In genomic region chr2:108412995-108413726, GRCh38 we compare ENCODE assay signal across 12 cellular contexts. TPM values are rescaled to one million over a fixed set of nuclear protein-coding genes. Genes with fewer than 3 reads are reported as not detected.
DNase-seq lines count a peak whose midpoint lies in the region; ATAC-seq and TF ChIP-seq lines count a peak whose summit lies in the region.
"Had no signal": no experiment of that assay in that cellular context is flagged by ENCODE, and none has a peak within 500 bp of the region (broad histone marks: within the 10 kb centered on the region; RNA-seq: fewer than 3 reads in every experiment).

No MANE protein-coding gene starts in this region.

- TF ChIP-seq POLR2A in heart left ventricle (IDR thresholded peaks at IDR 0.05) = no peak

- H3K27ac ChIP-seq in heart left ventricle = no peak overlapping the region
- H3K27ac ChIP-seq: thoracic aorta had no signal

- no peaks in the 10 kb centered on the region for H3K27me3 Mint-ChIP-seq in activated naive CD8-positive, alpha-beta T cell treated with anti-CD3 and anti-CD28 coated beads for 36 hours

- no peaks in the 10 kb centered on the region for H3K4me1 Mint-ChIP-seq in activated naive CD8-positive, alpha-beta T cell treated with anti-CD3 and anti-CD28 coated beads for 36 hours

- no peaks in the 10 kb centered on the region for H3K36me3 Mint-ChIP-seq in activated naive CD8-positive, alpha-beta T cell treated with anti-CD3 and anti-CD28 coated beads for 36 hours

- DNase-seq in AG10803 (ENCODE audit: low read depth) = peak; percentile 81
- peak; percentile 9 for DNase-seq in HT-29 (ENCODE audit: low spot score)
- DNase-seq in astrocyte of the hippocampus (ENCODE audit: low read depth, low spot score) = peak; percentile 87
- peak; percentile 61 for DNase-seq in islet precursor cell
- DNase-seq in activated naive CD8-positive, alpha-beta T cell treated with anti-CD3 and anti-CD28 coated beads for 36 hours = no peak
- DNase-seq in heart left ventricle = no peak
- DNase-seq in stimulated activated naive CD8-positive, alpha-beta T cell treated with anti-CD3 and anti-CD28 coated beads, Interleukin-15, Interleukin-2, amounts not matched to agents 100 U/mL and 50 U/mL, for 24 hours = no peak
- DNase-seq: activated CD8-positive, alpha-beta memory T cell treated with anti-CD3 and anti-CD28 coated beads, Interleukin-2, amount 50 U/mL, for 48 hours; NCI-H2107 had no signal

- no peaks in the 10 kb centered on the region for H3K9me3 ChIP-seq in heart left ventricle
- H3K9me3 ChIP-seq: thoracic aorta had no signal

- H3K9me3 Mint-ChIP-seq in activated naive CD8-positive, alpha-beta T cell treated with anti-CD3 and anti-CD28 coated beads for 36 hours = no peaks in the 10 kb centered on the region

- 52 to 70% (median 62%) methylated on average over 2 of the region's 2 CpGs for WGBS in heart left ventricle, 4 donors

- H3K27me3 ChIP-seq in heart left ventricle = no peaks in the 10 kb centered on the region

- intact Hi-C loops in heart left ventricle (cut with DNase I) = no loop called here

- TF ChIP-seq CTCF in AG10803 (conservative IDR thresholded peaks at IDR 0.05; ENCODE audit: low read length) (no peak), heart left ventricle (IDR thresholded peaks at IDR 0.05) (no peak)

- no peak overlapping the region for H3K4me3 ChIP-seq in AG10803 (ENCODE audit: low read length)
- H3K4me3 ChIP-seq in heart left ventricle = no peak overlapping the region
- H3K4me3 ChIP-seq: thoracic aorta had no signal

- no peaks in the 10 kb centered on the region for H3K36me3 ChIP-seq in heart left ventricle
- H3K36me3 ChIP-seq: thoracic aorta had no signal

- H3K4me3 Mint-ChIP-seq in activated naive CD8-positive, alpha-beta T cell treated with anti-CD3 and anti-CD28 coated beads for 36 hours = no peak overlapping the region

- ATAC-seq in heart left ventricle (no peak), GM19351 (IDR thresholded peaks at IDR 0.05; ENCODE audit: unreplicated experiment) (no peak)
- ATAC-seq in stimulated activated naive CD8-positive, alpha-beta T cell treated with anti-CD3 and anti-CD28 coated beads, Interleukin-15, Interleukin-2, amounts not matched to agents 100 U/mL and 50 U/mL, for 24 hours = no peak

- H3K27ac Mint-ChIP-seq in activated naive CD8-positive, alpha-beta T cell treated with anti-CD3 and anti-CD28 coated beads for 36 hours = no peak overlapping the region

- H3K4me1 ChIP-seq in heart left ventricle = no peaks in the 10 kb centered on the region

RNA-seq across cellular contexts. Expression of gene SULT1C4, which starts 35.4 kb away (rescaled TPM):
- not detected in 2 replicates for total RNA-seq in HT-29 (2014; rRNA removed; shearing (Covaris generic))
- total RNA-seq in activated naive CD8-positive, alpha-beta T cell treated with anti-CD3 and anti-CD28 coated beads for 36 hours = not detected
- 1 to 10 TPM; 1.2 to 5.5 (median 4.1) TPM for total RNA-seq in heart left ventricle
- polyA plus RNA-seq in heart left ventricle = 1 to 10 TPM in 1 of 2 donors, under 1 TPM in 1; 0.95 to 3.0 TPM
- total RNA-seq: OCI-LY7 had no signal

RNA-seq across cellular contexts. Expression of gene GCC2, which starts 35.8 kb away (rescaled TPM):
- total RNA-seq in HT-29 (2014; rRNA removed; shearing (Covaris generic)) = 12.7 and 16.6 TPM in 2 replicates
- 10 to 100 TPM; 36.9 to 43.6 TPM for total RNA-seq in activated naive CD8-positive, alpha-beta T cell treated with anti-CD3 and anti-CD28 coated beads for 36 hours
- 10 to 100 TPM; 11.9 to 39.5 (median 25.1) TPM for total RNA-seq in heart left ventricle
- 10 to 100 TPM in 1 of 2 donors, 1 to 10 TPM in 1; 6.4 to 10.8 TPM for polyA plus RNA-seq in heart left ventricle

Comparison
In these comparisons a context has a peak if more than half of its experiments do, and no peak if none do; other contexts are left out.
1. DNase-seq: peak in AG10803 (single experiment), HT-29 (single experiment), astrocyte of the hippocampus (single experiment) and islet precursor cell (single experiment); none in activated naive CD8-positive, alpha-beta T cell treated with anti-CD3 and anti-CD28 coated beads for 36 hours (single experiment), heart left ventricle (0 of 5) and stimulated activated naive CD8-positive, alpha-beta T cell treated with anti-CD3 and anti-CD28 coated beads, Interleukin-15, Interleukin-2, amounts not matched to agents 100 U/mL and 50 U/mL, for 24 hours (single experiment).